In genomic region chr7:149784251-149784608, GRCh38 we compare ENCODE assay signal across 2 cellular contexts.
A peak's percentile ranks its signal among the peaks of the same experiment; 100 is the strongest.
TF ChIP-seq lines count a peak whose summit lies in the region.

No MANE protein-coding gene starts in this region.

TF ChIP-seq in HepG2, 621 proteins besides CTCF, POLR2A, EP300 and RAD21:
- TF ChIP-seq ZNF629 (CRISPR knock-in tag; conservative IDR thresholded peaks at IDR 0.05), result peak; percentile 78
- no peak for TF ChIP-seq NFIB (CRISPR knock-in tag; IDR thresholded peaks at IDR 0.05; ENCODE audit: borderline replicate concordance)
- no peak for TF ChIP-seq NFRKB (IDR thresholded peaks at IDR 0.05)
- no peak for TF ChIP-seq GMEB2 (CRISPR knock-in tag; IDR thresholded peaks at IDR 0.05; ENCODE audit: low read depth)
- no peak for TF ChIP-seq PBX3 (CRISPR knock-in tag; IDR thresholded peaks at IDR 0.05; ENCODE audit: borderline replicate concordance)

TF ChIP-seq in H1, 55 proteins besides CTCF, POLR2A, EP300 and RAD21:
- no peak for TF ChIP-seq RNF2 (IDR thresholded peaks at IDR 0.05; ENCODE audit: borderline replicate concordance, low read depth, low read length, missing control alignments, poor library complexity, severe bottlenecking)
- no peak for TF ChIP-seq SIX5 (IDR thresholded peaks at IDR 0.05; ENCODE audit: low read depth, low read length)
- TF ChIP-seq JUN (IDR thresholded peaks at IDR 0.05; ENCODE audit: low read depth, low read length), result no peak
- TF ChIP-seq KDM1A (IDR thresholded peaks at IDR 0.05; ENCODE audit: borderline replicate concordance, low read length), result peak; percentile 30; the same call in 1 of the 2 replicates
